ENCODE assay signal across 1 cellular context in genomic region chr14:75452900-75453816, GRCh38.
TF ChIP-seq lines count a peak whose summit lies in the region.

No MANE protein-coding gene starts in this region.

TF ChIP-seq in HepG2, 621 proteins besides CTCF, POLR2A, EP300 and RAD21 (continued from another document and continues in another):
- peak; percentile 79 for TF ChIP-seq ZNF143 (CRISPR knock-in tag; IDR thresholded peaks at IDR 0.05)
- TF ChIP-seq ZMYM2 (CRISPR knock-in tag; IDR thresholded peaks at IDR 0.05): no peak
- no peak for TF ChIP-seq ZNF326 (CRISPR knock-in tag; IDR thresholded peaks at IDR 0.05; ENCODE audit: borderline replicate concordance)
- TF ChIP-seq ZEB1 (IDR thresholded peaks at IDR 0.05; ENCODE audit: insufficient replicate concordance, low read depth): no peak
- peak; percentile 55; the same call in 1 of the 2 replicates for TF ChIP-seq FOXK2 (IDR thresholded peaks at IDR 0.05)
- TF ChIP-seq TERF1 (CRISPR knock-in tag; IDR thresholded peaks at IDR 0.05): no peak
- TF ChIP-seq MYNN (CRISPR knock-in tag; IDR thresholded peaks at IDR 0.05; ENCODE audit: low read depth): no peak
- TF ChIP-seq ZNF768 (CRISPR knock-in tag; IDR thresholded peaks at IDR 0.05): peak; percentile 96
- peak; percentile 64; the same call in 1 of the 2 replicates for TF ChIP-seq MTA1 (CRISPR knock-in tag; IDR thresholded peaks at IDR 0.05; ENCODE audit: borderline replicate concordance)
- TF ChIP-seq ERF (CRISPR knock-in tag; IDR thresholded peaks at IDR 0.05): peak; percentile 55; the same call in 1 of the 2 replicates
- no peak for TF ChIP-seq HBP1 (CRISPR knock-in tag; IDR thresholded peaks at IDR 0.05; ENCODE audit: low read depth)
- 0 out of 2 replicates have a peak, but pooled peaks have one; percentile 5 for TF ChIP-seq HNF4G (IDR thresholded peaks at IDR 0.05; ENCODE audit: borderline replicate concordance, low read depth, low read length)
- TF ChIP-seq HNF4G (CRISPR knock-in tag; IDR thresholded peaks at IDR 0.05; ENCODE audit: borderline replicate concordance, low read depth): no peak
- no peak for TF ChIP-seq PHF8 (CRISPR knock-in tag; IDR thresholded peaks at IDR 0.05)
- TF ChIP-seq ZNF136 (CRISPR knock-in tag; IDR thresholded peaks at IDR 0.05; ENCODE audit: low read depth): no peak
- no peak for TF ChIP-seq HOXA7 (CRISPR knock-in tag; IDR thresholded peaks at IDR 0.05)
- TF ChIP-seq IKZF5 (CRISPR knock-in tag; IDR thresholded peaks at IDR 0.05): 0 out of 2 replicates have a peak, but pooled peaks have one; percentile 51
- no peak for TF ChIP-seq ZNF292 (CRISPR knock-in tag; IDR thresholded peaks at IDR 0.05; ENCODE audit: borderline replicate concordance, low read depth)
- no peak for TF ChIP-seq HNRNPL (IDR thresholded peaks at IDR 0.05; ENCODE audit: low read depth, low read length)
- no peak for TF ChIP-seq IRF1 (CRISPR knock-in tag; IDR thresholded peaks at IDR 0.05; ENCODE audit: low read depth)
- TF ChIP-seq ZNF501 (CRISPR knock-in tag; IDR thresholded peaks at IDR 0.05): no peak
- TF ChIP-seq GTF3A (CRISPR knock-in tag; conservative IDR thresholded peaks at IDR 0.05): no peak
- no peak for TF ChIP-seq ZBTB3 (CRISPR knock-in tag; IDR thresholded peaks at IDR 0.05; ENCODE audit: borderline replicate concordance, low read depth)
- TF ChIP-seq MIER2 (CRISPR knock-in tag; IDR thresholded peaks at IDR 0.05): no peak
- no peak for TF ChIP-seq MAFF (IDR thresholded peaks at IDR 0.05; ENCODE audit: low read depth, low read length)
- no peak for TF ChIP-seq ZNF558 (CRISPR knock-in tag; IDR thresholded peaks at IDR 0.05; ENCODE audit: borderline replicate concordance)
- TF ChIP-seq MED8 (CRISPR knock-in tag; IDR thresholded peaks at IDR 0.05; ENCODE audit: insufficient replicate concordance): no peak
- TF ChIP-seq SOX6 (IDR thresholded peaks at IDR 0.05): no peak
- TF ChIP-seq SOX6 (CRISPR knock-in tag; IDR thresholded peaks at IDR 0.05): peak; percentile 61
- no peak for TF ChIP-seq ZNF616 (CRISPR knock-in tag; IDR thresholded peaks at IDR 0.05; ENCODE audit: low read depth)
- no peak for TF ChIP-seq ZNF576 (CRISPR knock-in tag; IDR thresholded peaks at IDR 0.05)
- no peak for TF ChIP-seq NFE2 (CRISPR knock-in tag; IDR thresholded peaks at IDR 0.05)
- TF ChIP-seq ZNF580 (CRISPR knock-in tag; IDR thresholded peaks at IDR 0.05; ENCODE audit: borderline replicate concordance, low read depth): no peak
- TF ChIP-seq TGIF2 (CRISPR knock-in tag; IDR thresholded peaks at IDR 0.05): 0 out of 2 replicates have a peak, but pooled peaks have one; percentile 32
- peak; percentile 88 for TF ChIP-seq ZNF687 (CRISPR knock-in tag; IDR thresholded peaks at IDR 0.05)
- TF ChIP-seq GATAD2A (CRISPR knock-in tag; IDR thresholded peaks at IDR 0.05): peak; percentile 49; the same call in 1 of the 2 replicates
- TF ChIP-seq HMG20A (CRISPR knock-in tag; IDR thresholded peaks at IDR 0.05; ENCODE audit: borderline replicate concordance): 0 out of 2 replicates have a peak, but pooled peaks have one; percentile 27
- TF ChIP-seq ZNF800 (CRISPR knock-in tag; IDR thresholded peaks at IDR 0.05): 0 out of 2 replicates have a peak, but pooled peaks have one; percentile 40
- TF ChIP-seq MTF1 (CRISPR knock-in tag; IDR thresholded peaks at IDR 0.05): no peak
- no peak for TF ChIP-seq ZNF672 (CRISPR knock-in tag; IDR thresholded peaks at IDR 0.05)
- TF ChIP-seq NFAT5 (CRISPR knock-in tag; IDR thresholded peaks at IDR 0.05): no peak
- no peak for TF ChIP-seq MAZ (IDR thresholded peaks at IDR 0.05; ENCODE audit: borderline replicate concordance, low read depth, low read length)
- peak; percentile 51; the same call in 1 of the 2 replicates for TF ChIP-seq MAZ (CRISPR knock-in tag; IDR thresholded peaks at IDR 0.05; ENCODE audit: low read depth)
- peak; percentile 61; the same call in 1 of the 2 replicates for TF ChIP-seq HDAC2 (CRISPR knock-in tag; IDR thresholded peaks at IDR 0.05)
- TF ChIP-seq TARDBP (CRISPR knock-in tag; IDR thresholded peaks at IDR 0.05): peak; percentile 65; the same call in 1 of the 2 replicates
- no peak for TF ChIP-seq ZNF496 (CRISPR knock-in tag; IDR thresholded peaks at IDR 0.05; ENCODE audit: insufficient replicate concordance)
- TF ChIP-seq SP4 (CRISPR knock-in tag; IDR thresholded peaks at IDR 0.05): no peak
- TF ChIP-seq ZC3H13 (CRISPR knock-in tag; IDR thresholded peaks at IDR 0.05): no peak
- no peak for TF ChIP-seq ZNF441 (CRISPR knock-in tag; IDR thresholded peaks at IDR 0.05; ENCODE audit: borderline replicate concordance)
- no peak for TF ChIP-seq MNT (IDR thresholded peaks at IDR 0.05)
- peak; percentile 71 for TF ChIP-seq PITX1 (CRISPR knock-in tag; IDR thresholded peaks at IDR 0.05)
